In the genomic region with DNA sequence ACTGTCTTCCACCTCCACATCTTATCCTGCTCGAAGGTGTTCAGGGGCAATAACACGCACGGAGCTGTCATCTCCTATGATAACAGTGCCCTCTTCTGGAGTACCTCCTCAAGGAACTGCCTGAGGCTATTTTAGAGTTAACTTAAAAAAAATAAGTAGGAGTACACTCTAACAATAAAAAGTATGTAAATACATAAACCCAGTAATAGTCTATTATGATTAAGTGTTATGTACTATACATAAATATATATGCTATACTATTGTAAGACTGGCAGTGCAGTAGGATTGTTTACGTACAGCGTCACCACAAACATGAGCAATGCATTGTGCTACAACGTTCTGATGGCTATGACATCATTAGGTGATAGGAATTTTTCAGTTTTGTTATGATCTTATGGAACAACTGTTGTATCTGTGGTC, we compare ENCODE assay signal across 8 cellular contexts. TPM values are rescaled to one million over a fixed set of nuclear protein-coding genes. Genes with fewer than 3 reads are reported as not detected.
A peak's percentile ranks its signal among the peaks of the same experiment; 100 is the strongest.
DNase-seq lines count a peak whose midpoint lies in the region; ATAC-seq and TF ChIP-seq lines count a peak whose summit lies in the region.

No MANE protein-coding gene starts in this region.

- H3K4me1 ChIP-seq in heart right ventricle, result peaks cover 0 to 65% (median 4%) of the 10 kb centered on the region in 9 donors
- no peaks in the 10 kb centered on the region for H3K4me1 ChIP-seq in endodermal cell (ENCODE audit: control insufficient read depth, insufficient read depth, low read length)
- no peaks in the 10 kb centered on the region for H3K4me1 ChIP-seq in upper lobe of right lung

- H3K36me3 Mint-ChIP-seq in endodermal cell (ENCODE audit: low read depth), result no peaks in the 10 kb centered on the region

- no peaks in the 10 kb centered on the region for H3K27me3 ChIP-seq in heart right ventricle
- no peaks in the 10 kb centered on the region for H3K27me3 ChIP-seq in endodermal cell (ENCODE audit: control insufficient read depth, insufficient read depth, low read length, poor library complexity, severe bottlenecking)
- H3K27me3 ChIP-seq in upper lobe of right lung, result no peaks in the 10 kb centered on the region

- H3K27ac ChIP-seq in heart right ventricle (peak overlapping the region in 1 of 10 donors; percentile 94), endodermal cell (ENCODE audit: low read depth, low read length) (no peak overlapping the region), upper lobe of right lung (no peak overlapping the region)

- WGBS in heart right ventricle, 2 donors, result 53 to 57% methylated on average over 6 of the region's 6 CpGs
- 69 to 90% methylated on average over 3 to 6 of the region's 6 CpGs for WGBS in endodermal cell (ENCODE audit: insufficient coverage in 1 of 2, insufficient read length in 1 of 2), 2 experiments

- ATAC-seq in heart right ventricle, result no peak
- ATAC-seq in Right ventricle myocardium superior (ENCODE audit: poor library complexity), result no peak
- ATAC-seq in upper lobe of right lung, result no peak
- no peak for ATAC-seq in HG03469 (IDR thresholded peaks at IDR 0.05; ENCODE audit: unreplicated experiment)
- ATAC-seq in HG03097 (IDR thresholded peaks at IDR 0.05; ENCODE audit: low FRiP score, unreplicated experiment), result no peak

- no peak overlapping the region for H3K27ac Mint-ChIP-seq in endodermal cell

- TF ChIP-seq CTCF in heart right ventricle (IDR thresholded peaks at IDR 0.05), result peak in 5 of 9 donors; percentile 34 to 50 (median 40)
- peak; percentile 78 for TF ChIP-seq CTCF in endodermal cell (conservative IDR thresholded peaks at IDR 0.05)
- TF ChIP-seq CTCF in upper lobe of right lung (IDR thresholded peaks at IDR 0.05), result peak; percentile 30

- intact Hi-C loops in heart right ventricle (cut with DNase I), result loop anchor here in 2 of 10 donors (5.0 to 10.0 kb wide), 2 partner anchors 302 to 305 kb away; a partner anchor contains a TSS
- intact Hi-C loops in Right ventricle myocardium superior (cut with DNase I), result no loop called here
- intact Hi-C loops in upper lobe of right lung (cut with DNase I), result no loop called here

- peaks cover 2% of the 10 kb centered on the region for H3K27me3 Mint-ChIP-seq in endodermal cell (ENCODE audit: insufficient read depth)

- no peak overlapping the region for H3K4me3 Mint-ChIP-seq in endodermal cell

- H3K4me1 Mint-ChIP-seq in endodermal cell, result peaks cover 5% of the 10 kb centered on the region

- H3K9me3 Mint-ChIP-seq in endodermal cell, result peaks cover 3% of the 10 kb centered on the region

- peaks cover 0 to 9% (median 4%) of the 10 kb centered on the region in 11 donors for H3K9me3 ChIP-seq in heart right ventricle
- peaks cover 7% of the 10 kb centered on the region for H3K9me3 ChIP-seq in endodermal cell (ENCODE audit: control insufficient read depth, low read length)
- H3K9me3 ChIP-seq in upper lobe of right lung, result no peaks in the 10 kb centered on the region

- H3K9ac ChIP-seq in endodermal cell (ENCODE audit: extremely low read depth, low read length, poor library complexity, severe bottlenecking), result no peak overlapping the region

- DNase-seq in heart right ventricle, result no peak
- DNase-seq in Right ventricle myocardium superior, result no peak
- DNase-seq in NCI-H82 (lab: John Stamatoyannopoulos, UW), result peak; percentile 58
- DNase-seq in endodermal cell, result no peak
- DNase-seq in upper lobe of right lung, result no peak
- DNase-seq in KG1 (lab: John Stamatoyannopoulos, UW), result no peak

- H3K36me3 ChIP-seq in heart right ventricle (no peaks in the 10 kb centered on the region), endodermal cell (ENCODE audit: control insufficient read depth, insufficient read depth, low read length) (no peaks in the 10 kb centered on the region), upper lobe of right lung (no peaks in the 10 kb centered on the region)

- no peak overlapping the region for H3K4me3 ChIP-seq in heart right ventricle
- no peak overlapping the region for H3K4me3 ChIP-seq in endodermal cell (ENCODE audit: low read length)
- H3K4me3 ChIP-seq in upper lobe of right lung, result no peak overlapping the region

RNA-seq across cellular contexts. Expression of a gene that starts 34.5 kb away (rescaled TPM):
- total RNA-seq in heart right ventricle (10 to 100 TPM in 1 of 10 donors, 1 to 10 TPM in 7, under 1 TPM in 2; 0.60 to 18.2 (median 3.3) TPM), Right ventricle myocardium superior (3.5 TPM), endodermal cell (under 1 TPM; 0.53 to 0.89 TPM), upper lobe of right lung (94.0 TPM)
- polyA plus RNA-seq in heart right ventricle, result 1 to 10 TPM; 2.6 to 3.1 TPM
- 0.14 TPM for polyA plus RNA-seq in endodermal cell (2013, experiment 1 of 2)
- 0.33 TPM for polyA plus RNA-seq in endodermal cell (2013, experiment 2 of 2)
